In genomic region chr16:2991566-2992261, GRCh38 we compare ENCODE assay signal across 22 cellular contexts. TPM values are rescaled to one million over a fixed set of nuclear protein-coding genes. Genes with fewer than 3 reads are reported as not detected.
"Had no signal": no experiment of that assay in that cellular context is flagged by ENCODE, and none has a peak within 500 bp of the region (broad histone marks: within the 10 kb centered on the region; RNA-seq: fewer than 3 reads in every experiment).

No MANE protein-coding gene starts in this region.

- H3K36me3 ChIP-seq: esophagus squamous epithelium, gastroesophageal sphincter, left ventricle myocardium inferior, lower lobe of right lung, neutrophil, suprapubic skin, thyroid gland had no signal

- H3K9me3 ChIP-seq: esophagus squamous epithelium, gastroesophageal sphincter, left ventricle myocardium inferior, lower lobe of right lung, neutrophil, psoas muscle, suprapubic skin, thyroid gland had no signal

- H3K27me3 ChIP-seq: thyroid gland had no signal

- H3K27ac ChIP-seq: esophagus squamous epithelium, gastroesophageal sphincter, left ventricle myocardium inferior, lower lobe of right lung, neutrophil, psoas muscle, suprapubic skin, thyroid gland had no signal

- H3K4me3 ChIP-seq: esophagus squamous epithelium, gastroesophageal sphincter, left ventricle myocardium inferior, lower lobe of right lung, psoas muscle, smooth muscle cell, suprapubic skin, thyroid gland had no signal

- DNase-seq: effector memory CD8-positive, alpha-beta T cell; esophagus squamous epithelium; foreskin fibroblast; glutamatergic neuron; islet precursor cell; left ventricle myocardium inferior; lower lobe of right lung; mesenchymal stem cell; midbrain; naive thymus-derived CD4-positive, alpha-beta T cell; nephron progenitor cell; psoas muscle; retina; stimulated activated CD4-positive, alpha-beta T cell treated with anti-CD3 and anti-CD28 coated beads, Interleukin-2, amount 100 ng/mL, for 48 hours; stimulated activated naive CD8-positive, alpha-beta T cell treated with anti-CD3 and anti-CD28 coated beads, Interleukin-15, Interleukin-2, amounts not matched to agents 100 U/mL and 50 U/mL, for 24 hours; thyroid gland had no signal

- H3K4me1 ChIP-seq: gastroesophageal sphincter, left ventricle myocardium inferior, lower lobe of right lung, psoas muscle, thyroid gland had no signal

- ATAC-seq: effector memory CD8-positive, alpha-beta T cell; gastroesophageal sphincter; lower lobe of right lung; naive thymus-derived CD4-positive, alpha-beta T cell; psoas muscle; stimulated activated naive CD8-positive, alpha-beta T cell treated with anti-CD3 and anti-CD28 coated beads, Interleukin-15, Interleukin-2, amounts not matched to agents 100 U/mL and 50 U/mL, for 24 hours had no signal

- H3K4me2 ChIP-seq: smooth muscle cell had no signal

RNA-seq across cellular contexts. Expression of gene PKMYT1, which starts 11.5 kb away (rescaled TPM):
- polyA plus RNA-seq: naive thymus-derived CD4-positive, alpha-beta T cell had no signal

RNA-seq across cellular contexts. Expression of gene CLDN9, which starts 21.0 kb away (rescaled TPM):
- total RNA-seq: chondrocyte, esophagus squamous epithelium, osteoblast, suprapubic skin had no signal
- polyA plus RNA-seq: naive thymus-derived CD4-positive, alpha-beta T cell had no signal

RNA-seq across cellular contexts. Expression of gene CLDN6, which starts 26.3 kb away (rescaled TPM):
- total RNA-seq: esophagus squamous epithelium; gastroesophageal sphincter; left ventricle myocardium inferior; lower lobe of right lung; naive thymus-derived CD4-positive, alpha-beta T cell; psoas muscle; suprapubic skin; thyroid gland had no signal
- polyA plus RNA-seq: naive thymus-derived CD4-positive, alpha-beta T cell had no signal

RNA-seq across cellular contexts. Expression of gene KREMEN2, which starts 27.6 kb away (rescaled TPM):
- total RNA-seq: chondrocyte; gastroesophageal sphincter; left ventricle myocardium inferior; lower lobe of right lung; naive thymus-derived CD4-positive, alpha-beta T cell; osteoblast; psoas muscle; thyroid gland had no signal
- polyA plus RNA-seq: naive thymus-derived CD4-positive, alpha-beta T cell had no signal
